Comparison of ENCODE assay signal across 31 cellular contexts in the genomic region with DNA sequence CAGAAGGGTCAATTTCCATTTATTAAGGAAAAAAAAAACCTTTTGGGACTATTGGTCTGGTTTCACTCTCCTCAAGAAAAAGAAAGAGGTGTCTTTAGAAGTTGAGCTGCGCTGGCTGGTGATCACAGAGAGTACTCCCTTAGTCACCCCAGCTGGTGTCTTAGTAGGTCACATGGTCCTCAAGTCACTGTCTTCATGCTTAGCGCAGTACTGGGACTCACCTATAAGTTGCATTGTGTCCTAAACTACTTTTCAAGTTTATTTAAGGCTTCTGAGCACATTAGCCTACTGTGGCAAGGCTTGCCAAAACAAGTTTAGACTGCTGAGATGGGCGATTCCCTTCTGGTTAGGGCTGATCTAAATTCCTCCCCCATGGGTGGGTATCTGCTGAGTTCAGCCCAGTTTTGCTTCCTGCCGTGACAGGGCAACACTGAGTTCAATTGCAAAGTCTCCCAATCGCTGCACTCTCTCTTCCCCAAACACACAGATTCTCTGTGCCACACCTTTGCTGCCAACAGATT.
"Had no signal": no experiment of that assay in that cellular context is flagged by ENCODE, and none has a peak within 500 bp of the region (broad histone marks: within the 10 kb centered on the region; RNA-seq: fewer than 3 reads in every experiment).

No MANE protein-coding gene starts in this region.

- H3K4me1 Mint-ChIP-seq: activated CD4-positive, alpha-beta memory T cell treated with anti-CD3 and anti-CD28 coated beads, Interleukin-2, amount 10 ng/mL, durations not matched to agents 7 days and 5 days; activated CD4-positive, alpha-beta T cell treated with anti-CD3 and anti-CD28 coated beads for 36 hours; activated CD4-positive, alpha-beta T cell treated with anti-CD3 and anti-CD28 coated beads, Interleukin-2, amount 10 ng/mL, durations not matched to agents 7 days and 5 days; activated naive CD4-positive, alpha-beta T cell treated with anti-CD3 and anti-CD28 coated beads, Interleukin-2, amount 10 ng/mL, durations not matched to agents 7 days and 5 days; activated naive CD8-positive, alpha-beta T cell treated with anti-CD3 and anti-CD28 coated beads, Interleukin-2, amount 10 ng/mL, durations not matched to agents 7 days and 5 days; central memory CD8-positive, alpha-beta T cell; endodermal cell had no signal

- H3K9me3 ChIP-seq: esophagus squamous epithelium had no signal

- FAIRE-seq: astrocyte, frontal cortex had no signal

- H3K27me3 ChIP-seq: brain microvascular endothelial cell, cardiac muscle cell, dorsolateral prefrontal cortex, esophagus squamous epithelium had no signal

- H3K36me3 ChIP-seq: brain microvascular endothelial cell, cardiac muscle cell, esophagus squamous epithelium had no signal

- H3K27ac ChIP-seq: brain microvascular endothelial cell, cardiac muscle cell, coronary artery, dorsolateral prefrontal cortex had no signal

- H3K4me3 ChIP-seq: cardiac muscle cell, coronary artery, dorsolateral prefrontal cortex, esophagus squamous epithelium had no signal

- H3K27ac Mint-ChIP-seq: activated CD4-positive, alpha-beta memory T cell treated with anti-CD3 and anti-CD28 coated beads, Interleukin-2, amount 10 ng/mL, durations not matched to agents 7 days and 5 days; activated CD4-positive, alpha-beta T cell treated with anti-CD3 and anti-CD28 coated beads for 36 hours; activated CD4-positive, alpha-beta T cell treated with anti-CD3 and anti-CD28 coated beads, Interleukin-2, amount 10 ng/mL, durations not matched to agents 7 days and 5 days; activated naive CD4-positive, alpha-beta T cell treated with anti-CD3 and anti-CD28 coated beads, Interleukin-2, amount 10 ng/mL, durations not matched to agents 7 days and 5 days; activated naive CD4-positive, alpha-beta T cell treated with anti-CD3 and anti-CD28 coated beads, Interleukin-2, amount 50 U/mL, for 72 hours; activated naive CD8-positive, alpha-beta T cell treated with anti-CD3 and anti-CD28 coated beads, Interleukin-2, amount 10 ng/mL, durations not matched to agents 7 days and 5 days; activated T-cell treated with anti-CD3 and anti-CD28 coated beads, Interleukin-2, amount 50 U/mL, for 24 hours; activated T-cell treated with anti-CD3 and anti-CD28 coated beads, Interleukin-2, amount 50 U/mL, for 72 hours; dendritic cell treated with granulocyte-macrophage colony-stimulating factor and Interleukin-4, amounts not matched to agents 40 ng/mL and 50 ng/mL, for 4 days; endodermal cell had no signal

- DNase-seq: activated CD4-positive, alpha-beta memory T cell treated with anti-CD3 and anti-CD28 coated beads, Interleukin-2, amount 10 ng/mL, durations not matched to agents 7 days and 5 days; activated CD4-positive, alpha-beta T cell treated with anti-CD3 and anti-CD28 coated beads for 36 hours; activated CD4-positive, alpha-beta T cell treated with anti-CD3 and anti-CD28 coated beads, Interleukin-2, amount 10 ng/mL, durations not matched to agents 7 days and 5 days; activated CD4-positive, alpha-beta T cell treated with anti-CD3 and anti-CD28 coated beads, Interleukin-2, amount 50 U/mL, for 4 hours; activated CD4-positive, CD25-positive, alpha-beta regulatory T cell; activated CD4-positive, CD25-positive, alpha-beta regulatory T cell treated with anti-CD3 and anti-CD28 coated beads, Interleukin-2, amount 50 U/mL, for 72 hours; activated CD8-positive, alpha-beta memory T cell treated with anti-CD3 and anti-CD28 coated beads, Interleukin-2, amount 50 U/mL, for 48 hours; activated gamma-delta T cell; activated naive CD4-positive, alpha-beta T cell; activated naive CD4-positive, alpha-beta T cell treated with anti-CD3 and anti-CD28 coated beads, Interleukin-2, amount 10 ng/mL, durations not matched to agents 7 days and 5 days; activated naive CD8-positive, alpha-beta T cell treated with anti-CD3 and anti-CD28 coated beads, Interleukin-2, amount 10 ng/mL, durations not matched to agents 7 days and 5 days; activated T-cell treated with anti-CD3 and anti-CD28 coated beads for 4 hours; activated T-cell treated with anti-CD3 and anti-CD28 coated beads, Interleukin-2, amount 50 U/mL, for 24 hours; activated T-cell treated with anti-CD3 and anti-CD28 coated beads, Interleukin-2, amount 50 U/mL, for 72 hours; amniotic stem cell; anterior cingulate cortex; brain microvascular endothelial cell; dorsolateral prefrontal cortex; effector memory CD4-positive, alpha-beta T cell; endodermal cell; erythroblast; esophagus squamous epithelium; head of caudate nucleus; T-helper 2 cell had no signal

- H3K4me3 Mint-ChIP-seq: activated CD4-positive, alpha-beta memory T cell treated with anti-CD3 and anti-CD28 coated beads, Interleukin-2, amount 10 ng/mL, durations not matched to agents 7 days and 5 days; activated CD4-positive, alpha-beta T cell treated with anti-CD3 and anti-CD28 coated beads for 36 hours; activated CD4-positive, alpha-beta T cell treated with anti-CD3 and anti-CD28 coated beads, Interleukin-2, amount 10 ng/mL, durations not matched to agents 7 days and 5 days; activated naive CD4-positive, alpha-beta T cell treated with anti-CD3 and anti-CD28 coated beads, Interleukin-2, amount 10 ng/mL, durations not matched to agents 7 days and 5 days; activated naive CD8-positive, alpha-beta T cell treated with anti-CD3 and anti-CD28 coated beads, Interleukin-2, amount 10 ng/mL, durations not matched to agents 7 days and 5 days; activated T-cell treated with anti-CD3 and anti-CD28 coated beads, Interleukin-2, amount 50 U/mL, for 24 hours; activated T-cell treated with anti-CD3 and anti-CD28 coated beads, Interleukin-2, amount 50 U/mL, for 72 hours; central memory CD8-positive, alpha-beta T cell; dendritic cell treated with granulocyte-macrophage colony-stimulating factor and Interleukin-4, amounts not matched to agents 40 ng/mL and 50 ng/mL, for 4 days; endodermal cell had no signal

- H3K27me3 Mint-ChIP-seq: activated CD4-positive, alpha-beta memory T cell treated with anti-CD3 and anti-CD28 coated beads, Interleukin-2, amount 10 ng/mL, durations not matched to agents 7 days and 5 days; activated CD4-positive, alpha-beta T cell treated with anti-CD3 and anti-CD28 coated beads for 36 hours; activated CD4-positive, alpha-beta T cell treated with anti-CD3 and anti-CD28 coated beads, Interleukin-2, amount 10 ng/mL, durations not matched to agents 7 days and 5 days; activated naive CD4-positive, alpha-beta T cell treated with anti-CD3 and anti-CD28 coated beads, Interleukin-2, amount 10 ng/mL, durations not matched to agents 7 days and 5 days; activated naive CD8-positive, alpha-beta T cell treated with anti-CD3 and anti-CD28 coated beads, Interleukin-2, amount 10 ng/mL, durations not matched to agents 7 days and 5 days; activated T-cell treated with anti-CD3 and anti-CD28 coated beads, Interleukin-2, amount 50 U/mL, for 24 hours; central memory CD8-positive, alpha-beta T cell; dendritic cell treated with granulocyte-macrophage colony-stimulating factor and Interleukin-4, amounts not matched to agents 40 ng/mL and 50 ng/mL, for 4 days had no signal

- H3K36me3 Mint-ChIP-seq: activated naive CD4-positive, alpha-beta T cell treated with anti-CD3 and anti-CD28 coated beads, Interleukin-2, amount 10 ng/mL, durations not matched to agents 7 days and 5 days; activated naive CD8-positive, alpha-beta T cell treated with anti-CD3 and anti-CD28 coated beads, Interleukin-2, amount 10 ng/mL, durations not matched to agents 7 days and 5 days had no signal

- ATAC-seq: activated CD4-positive, alpha-beta T cell treated with anti-CD3 and anti-CD28 coated beads for 36 hours; activated naive CD4-positive, alpha-beta T cell treated with anti-CD3 and anti-CD28 coated beads, Interleukin-2, amount 50 U/mL, for 72 hours; activated T-cell treated with anti-CD3 and anti-CD28 coated beads, Interleukin-2, amount 50 U/mL, for 72 hours had no signal
